2 cellular contexts compared by ENCODE assay signal in genomic region chr17:48592592-48592991, GRCh38.
TF ChIP-seq lines count a peak whose summit lies in the region.

No MANE protein-coding gene starts in this region.

TF ChIP-seq in GM12891, 5 proteins besides CTCF, POLR2A, EP300 and RAD21:
- no peak for TF ChIP-seq SPI1 (IDR thresholded peaks at IDR 0.05; ENCODE audit: low read depth, low read length)
- TF ChIP-seq PAX5 (IDR thresholded peaks at IDR 0.05; ENCODE audit: insufficient read depth, low read length, severe bottlenecking), result no peak
- no peak for TF ChIP-seq TAF1 (IDR thresholded peaks at IDR 0.05; ENCODE audit: low read depth, low read length)
- no peak for TF ChIP-seq POU2F2 (IDR thresholded peaks at IDR 0.05; ENCODE audit: low read depth, low read length)
- no peak for TF ChIP-seq POLR2AphosphoS5 (IDR thresholded peaks at IDR 0.05; ENCODE audit: low read depth, low read length)

TF ChIP-seq in H1, 55 proteins besides CTCF, POLR2A, EP300 and RAD21:
- TF ChIP-seq RNF2 (IDR thresholded peaks at IDR 0.05; ENCODE audit: borderline replicate concordance, low read depth, low read length, missing control alignments, poor library complexity, severe bottlenecking), result peak; percentile 53
- TF ChIP-seq SIRT6 (IDR thresholded peaks at IDR 0.05; ENCODE audit: low read length), result no peak
- TF ChIP-seq USF2 (IDR thresholded peaks at IDR 0.05; ENCODE audit: low read length), result no peak
- peak; percentile 91; the same call in 1 of the 2 replicates for TF ChIP-seq SUZ12 (IDR thresholded peaks at IDR 0.05; ENCODE audit: low read length)
- TF ChIP-seq EZH2 (IDR thresholded peaks at IDR 0.05; ENCODE audit: low read depth, low read length, severe bottlenecking), result peak; percentile 94
- no peak for TF ChIP-seq TCF12 (IDR thresholded peaks at IDR 0.05; ENCODE audit: low read depth, low read length)
- no peak for TF ChIP-seq GTF2F1 (IDR thresholded peaks at IDR 0.05; ENCODE audit: borderline replicate concordance, low read depth, low read length)
- TF ChIP-seq TAF1 (IDR thresholded peaks at IDR 0.05; ENCODE audit: low read depth, low read length), result no peak
